ENCODE assay signal across 8 cellular contexts in the genomic region with DNA sequence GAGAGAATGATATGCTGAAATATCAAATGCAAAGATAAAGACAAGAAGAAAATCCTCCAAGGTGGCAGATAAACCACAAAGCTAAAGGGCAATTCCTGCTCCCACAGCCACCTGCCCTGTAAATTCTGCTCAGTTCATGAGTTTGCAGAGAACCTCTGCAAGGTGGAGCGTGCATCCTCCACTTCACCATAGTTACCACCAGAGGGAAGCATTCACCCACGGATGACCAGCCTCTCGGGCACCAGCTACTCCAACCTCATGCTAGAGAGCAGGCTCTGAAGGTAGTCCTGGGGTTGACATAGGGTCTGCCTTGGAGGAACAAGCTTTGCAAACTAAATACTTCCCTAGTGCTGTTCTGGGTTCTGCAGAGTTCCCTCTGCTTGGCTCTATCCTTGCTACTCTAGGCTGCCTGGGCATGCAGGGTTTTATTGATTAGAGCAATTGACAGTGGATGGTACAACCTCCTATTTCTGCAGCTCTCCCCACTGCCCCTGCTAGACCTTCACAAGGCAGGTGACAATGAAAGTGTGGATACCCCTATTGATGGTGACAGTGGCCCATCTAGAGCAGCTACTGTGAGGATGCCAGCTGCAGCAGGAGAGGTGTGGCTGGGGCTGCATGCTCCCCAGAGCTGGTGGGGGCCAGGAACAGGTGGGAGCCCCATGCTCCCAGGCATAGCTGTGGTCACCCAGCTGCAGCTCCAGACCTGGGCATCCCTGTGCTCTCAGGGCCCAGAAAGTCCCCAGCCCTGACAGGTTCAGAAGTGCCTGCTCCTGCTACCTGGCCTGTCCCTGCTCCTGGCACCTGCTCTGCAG. TPM values are rescaled to one million over a fixed set of nuclear protein-coding genes. Genes with fewer than 3 reads are reported as not detected.
DNase-seq lines count a peak whose midpoint lies in the region; ATAC-seq and TF ChIP-seq lines count a peak whose summit lies in the region.

No MANE protein-coding gene starts in this region.

- no peaks in the 10 kb centered on the region for H3K36me3 Mint-ChIP-seq in nephron (ENCODE audit: low read depth)

- H3K4me2 ChIP-seq in fibroblast of lung (ENCODE audit: extremely low read depth, insufficient read depth, low read length): no peak overlapping the region

- H3K27ac ChIP-seq in fibroblast of lung (ENCODE audit: insufficient read depth, low read length) (no peak overlapping the region), substantia nigra (ENCODE audit: low read depth, low read length, poor library complexity, severe bottlenecking) (no peak overlapping the region)

- TF ChIP-seq CTCF in fibroblast of lung (conservative IDR thresholded peaks at IDR 0.05 in 1 of 2, IDR thresholded peaks at IDR 0.05 in 1 of 2; ENCODE audit: low read depth in 1 of 2, low read length in 2 of 2): peak; percentile 56 to 67
- peak; percentile 81 to 90 (median 84) for TF ChIP-seq CTCF in nephron (IDR thresholded peaks at IDR 0.05; ENCODE audit: unreplicated experiment in 3 of 3)

- H3K27me3 ChIP-seq in fibroblast of lung (ENCODE audit: control insufficient read depth, insufficient read depth, low read length): no peaks in the 10 kb centered on the region

- peak; percentile 47 to 79 (median 59) for DNase-seq in stimulated activated naive CD4-positive, alpha-beta T cell (lab: John Stamatoyannopoulos, UW)
- DNase-seq in stimulated activated naive CD4-positive, alpha-beta T cell treated with Interleukin-2 at 50 U/mL for 16 hours (lab: John Stamatoyannopoulos, UW): no peak
- peak; percentile 19 for DNase-seq in NCI-H748 treated with DMSO at 0.1 percent for 48 hours (lab: John Stamatoyannopoulos, UW)
- DNase-seq in activated T-cell treated with anti-CD3 and anti-CD28 coated beads for 4 hours: peak; percentile 45
- peak; percentile 7 to 38 for DNase-seq in fibroblast of lung (ENCODE audit: low read depth in 2 of 2)
- peak in 45 of 49 donors; percentile 4 to 74 (median 53) for DNase-seq in substantia nigra (lab: John Stamatoyannopoulos, UW)

- peak; percentile 69 for ATAC-seq in HG02981 (IDR thresholded peaks at IDR 0.05; ENCODE audit: unreplicated experiment)

- no peak overlapping the region for H3K9ac ChIP-seq in fibroblast of lung (ENCODE audit: insufficient read depth, low read length)

- no peaks in the 10 kb centered on the region for H3K9me3 Mint-ChIP-seq in nephron

- no peaks in the 10 kb centered on the region for H3K36me3 ChIP-seq in fibroblast of lung (ENCODE audit: control insufficient read depth, insufficient read depth, low read length)

- no peaks in the 10 kb centered on the region for H3K4me1 Mint-ChIP-seq in nephron

- peaks cover 13% of the 10 kb centered on the region for H3K27me3 Mint-ChIP-seq in nephron (ENCODE audit: low read depth)

- H3K4me1 ChIP-seq in fibroblast of lung (ENCODE audit: control insufficient read depth, extremely low read depth, insufficient read depth, low read length): no peaks in the 10 kb centered on the region

- H3K4me3 Mint-ChIP-seq in nephron: no peak overlapping the region

- H2AFZ ChIP-seq in fibroblast of lung (ENCODE audit: low read length): no peak overlapping the region

- H4K20me1 ChIP-seq in fibroblast of lung (ENCODE audit: control insufficient read depth, extremely low read depth, insufficient read depth, low read length): no peaks in the 10 kb centered on the region

- no peaks in the 10 kb centered on the region for H3K9me3 ChIP-seq in fibroblast of lung (ENCODE audit: control insufficient read depth, insufficient read depth, low read depth, low read length)

- no peak overlapping the region for H3K27ac Mint-ChIP-seq in nephron

- no peaks in the 10 kb centered on the region for H3K79me2 ChIP-seq in fibroblast of lung (ENCODE audit: control insufficient read depth, insufficient read depth, low read length)

- H3K4me3 ChIP-seq in fibroblast of lung (replicated peaks in 1 of 4; ENCODE audit: control extremely low read depth in 1 of 4, insufficient read depth in 1 of 4, low read depth in 3 of 4, low read length in 4 of 4): no peak overlapping the region

RNA-seq across cellular contexts. Expression of a gene that starts 51.1 kb away (rescaled TPM):
- total RNA-seq in fibroblast of lung: not detected in 2 replicates
- not detected in 2 replicates for polyA plus RNA-seq in fibroblast of lung
- not detected in 2 replicates for polyA plus RNA-seq in fibroblast of lung (2012)
- polyA minus RNA-seq in fibroblast of lung (ENCODE audit: low replicate concordance): not detected in 2 replicates

RNA-seq across cellular contexts. Expression of a gene that starts 58.0 kb away (rescaled TPM):
- total RNA-seq in fibroblast of lung: not detected in 2 replicates
- polyA plus RNA-seq in fibroblast of lung: not detected in 2 replicates
- polyA plus RNA-seq in fibroblast of lung (2012): not detected in 2 replicates
- not detected in 2 replicates for polyA minus RNA-seq in fibroblast of lung (ENCODE audit: low replicate concordance)
